Comparison of ENCODE assay signal across 16 cellular contexts in the genomic region with DNA sequence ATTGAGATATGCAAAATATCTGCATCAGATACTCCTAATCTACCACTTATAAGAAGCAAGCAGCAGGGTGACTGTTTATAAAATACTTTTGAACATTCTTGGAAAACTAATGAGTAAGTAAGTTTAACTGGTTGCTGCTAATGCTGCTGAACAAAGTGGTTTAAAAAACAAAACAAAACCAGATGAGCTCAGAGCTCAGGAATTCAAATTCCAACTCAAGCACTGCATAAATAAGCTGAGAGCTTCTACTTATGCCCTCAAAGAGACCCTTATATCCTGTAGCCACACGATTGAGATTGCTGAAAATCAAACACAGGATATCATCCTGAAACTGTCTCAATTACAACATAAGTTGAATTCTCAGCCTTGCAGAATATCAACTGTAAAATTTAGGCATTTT.
DNase-seq lines count a peak whose midpoint lies in the region; ATAC-seq, FAIRE-seq and TF ChIP-seq lines count a peak whose summit lies in the region.
"Had no signal": no experiment of that assay in that cellular context is flagged by ENCODE, and none has a peak within 500 bp of the region (broad histone marks: within the 10 kb centered on the region; RNA-seq: fewer than 3 reads in every experiment).

No MANE protein-coding gene starts in this region.

- DNase-seq in AG08396 (ENCODE audit: low spot score) (peak; percentile 23), HTR-8/SVneo (ENCODE audit: insufficient read length, low spot score) (peak; percentile 12), brain pericyte (ENCODE audit: low read depth, low spot score) (peak; percentile 44), lung (ENCODE audit: low spot score) (no peak), NCI-H2171 (lab: John Stamatoyannopoulos, UW) (no peak), NCI-H146 treated with DMSO at 0.1 percent for 48 hours (lab: John Stamatoyannopoulos, UW; ENCODE audit: unreplicated experiment) (no peak)
- DNase-seq in stimulated activated naive CD8-positive, alpha-beta T cell treated with anti-CD3 and anti-CD28 coated beads, Interleukin-15, amount 100 ng/mL, for 72 hours: no peak
- DNase-seq: activated CD8-positive, alpha-beta memory T cell treated with anti-CD3 and anti-CD28 coated beads, Interleukin-2, amount 10 ng/mL, durations not matched to agents 7 days and 5 days; effector CD4-positive, alpha-beta T cell; GF-D8; NCI-H2107; stimulated activated CD4-positive, alpha-beta T cell treated with anti-CD3 and anti-CD28 coated beads, Interleukin-12 subunit alpha, Interleukin-12 subunit beta, amount 100 ng/mL, for 4 hours; uterus had no signal

- H3K4me1 Mint-ChIP-seq in stimulated activated naive CD8-positive, alpha-beta T cell treated with anti-CD3 and anti-CD28 coated beads, Interleukin-15, amount 100 ng/mL, for 72 hours: no peaks in the 10 kb centered on the region
- H3K4me1 Mint-ChIP-seq: activated CD8-positive, alpha-beta memory T cell treated with anti-CD3 and anti-CD28 coated beads, Interleukin-2, amount 10 ng/mL, durations not matched to agents 7 days and 5 days; B cell had no signal

- no peaks in the 10 kb centered on the region for H3K36me3 ChIP-seq in lung (ENCODE audit: control insufficient read depth in 2 of 2, insufficient read depth in 2 of 2, low read length in 2 of 2)
- H3K36me3 ChIP-seq: uterus had no signal

- H3K27me3 Mint-ChIP-seq in stimulated activated naive CD8-positive, alpha-beta T cell treated with anti-CD3 and anti-CD28 coated beads, Interleukin-15, amount 100 ng/mL, for 72 hours: peaks cover 7% of the 10 kb centered on the region
- H3K27me3 Mint-ChIP-seq: B cell had no signal

- ATAC-seq in lung (ENCODE audit: insufficient read depth, low FRiP score) (peak; percentile 72), GM19455 (IDR thresholded peaks at IDR 0.05; ENCODE audit: unreplicated experiment) (no peak)
- ATAC-seq in stimulated activated naive CD8-positive, alpha-beta T cell treated with anti-CD3 and anti-CD28 coated beads, Interleukin-15, amount 100 ng/mL, for 72 hours: no peak
- ATAC-seq: activated CD8-positive, alpha-beta memory T cell treated with anti-CD3 and anti-CD28 coated beads, Interleukin-2, amount 10 ng/mL, durations not matched to agents 7 days and 5 days; activated naive CD4-positive, alpha-beta T cell treated with anti-CD3 and anti-CD28 coated beads, Interleukin-2, amount 50 U/mL, for 72 hours had no signal

- no peaks in the 10 kb centered on the region for H3K4me1 ChIP-seq in lung (ENCODE audit: control insufficient read depth in 2 of 2, insufficient read depth in 2 of 2, low read length in 2 of 2)
- H3K4me1 ChIP-seq: uterus had no signal

- H3K9me3 ChIP-seq in lung (ENCODE audit: control insufficient read depth in 2 of 2, insufficient read depth in 1 of 2, low read length in 1 of 2): no peaks in the 10 kb centered on the region
- H3K9me3 ChIP-seq: uterus had no signal

- TF ChIP-seq CTCF in lung (IDR thresholded peaks at IDR 0.05; ENCODE audit: control extremely low read depth, extremely low read depth): no peak

- H3K4me3 Mint-ChIP-seq in stimulated activated naive CD8-positive, alpha-beta T cell treated with anti-CD3 and anti-CD28 coated beads, Interleukin-15, amount 100 ng/mL, for 72 hours: no peak overlapping the region
- H3K4me3 Mint-ChIP-seq: activated CD8-positive, alpha-beta memory T cell treated with anti-CD3 and anti-CD28 coated beads, Interleukin-2, amount 10 ng/mL, durations not matched to agents 7 days and 5 days; B cell had no signal

- no peak overlapping the region for H3K4me3 ChIP-seq in lung
- H3K4me3 ChIP-seq: uterus had no signal

- H3K9me3 Mint-ChIP-seq in stimulated activated naive CD8-positive, alpha-beta T cell treated with anti-CD3 and anti-CD28 coated beads, Interleukin-15, amount 100 ng/mL, for 72 hours: no peaks in the 10 kb centered on the region
- H3K9me3 Mint-ChIP-seq: activated naive CD4-positive, alpha-beta T cell treated with anti-CD3 and anti-CD28 coated beads, Interleukin-2, amount 50 U/mL, for 72 hours had no signal

- H3K27ac Mint-ChIP-seq in stimulated activated naive CD8-positive, alpha-beta T cell treated with anti-CD3 and anti-CD28 coated beads, Interleukin-15, amount 100 ng/mL, for 72 hours: no peak overlapping the region
- H3K27ac Mint-ChIP-seq: activated CD8-positive, alpha-beta memory T cell treated with anti-CD3 and anti-CD28 coated beads, Interleukin-2, amount 10 ng/mL, durations not matched to agents 7 days and 5 days; activated naive CD4-positive, alpha-beta T cell treated with anti-CD3 and anti-CD28 coated beads, Interleukin-2, amount 50 U/mL, for 72 hours; B cell had no signal

- 8 to 11% methylated on average over 1 of the region's 1 CpG for WGBS in lung, 2 donors

- H3K27ac ChIP-seq in lung (ENCODE audit: low read depth in 1 of 2, low read length in 1 of 2): no peak overlapping the region
- H3K27ac ChIP-seq: uterus had no signal

- no peaks in the 10 kb centered on the region for H3K27me3 ChIP-seq in lung (ENCODE audit: control insufficient read depth, insufficient read depth)
- H3K27me3 ChIP-seq: uterus had no signal

- no peak for FAIRE-seq in HTR-8/SVneo (lab: Jason Lieb, UNC)

Comparison
In these comparisons a context has a peak if more than half of its experiments do, and no peak if none do; other contexts are left out.
1. DNase-seq: peak in AG08396 (single experiment), HTR-8/SVneo (single experiment) and brain pericyte (single experiment); none in lung (single experiment), stimulated activated naive CD8-positive, alpha-beta T cell treated with anti-CD3 and anti-CD28 coated beads, Interleukin-15, amount 100 ng/mL, for 72 hours (0 of 2), NCI-H2171 (single experiment) and NCI-H146 treated with DMSO at 0.1 percent for 48 hours (single experiment).